8 cellular contexts compared by ENCODE assay signal in genomic region chr17:77086433-77087010, GRCh38. TPM values are rescaled to one million over a fixed set of nuclear protein-coding genes. Genes with fewer than 3 reads are reported as not detected.
A peak's percentile ranks its signal among the peaks of the same experiment; 100 is the strongest.
DNase-seq lines count a peak whose midpoint lies in the region; ATAC-seq and TF ChIP-seq lines count a peak whose summit lies in the region.

No MANE protein-coding gene starts in this region.

- no peak overlapping the region for H3K27ac Mint-ChIP-seq in CD8-positive, alpha-beta T cell
- peak overlapping the region; percentile 58 for H3K27ac Mint-ChIP-seq in HFFc6

- no peaks in the 10 kb centered on the region for H3K9me3 Mint-ChIP-seq in CD8-positive, alpha-beta T cell
- H3K9me3 Mint-ChIP-seq in HFFc6 = no peaks in the 10 kb centered on the region; the same call in 1 of the 2 replicates

- peaks cover 27% of the 10 kb centered on the region for H3K36me3 Mint-ChIP-seq in CD8-positive, alpha-beta T cell
- H3K36me3 Mint-ChIP-seq in HFFc6 (ENCODE audit: low read depth) = peaks cover 10% of the 10 kb centered on the region

- DNase-seq in CD8-positive, alpha-beta T cell = peak; percentile 57 to 89 (median 80)
- peak; percentile 62 for DNase-seq in HFFc6
- DNase-seq in NCI-H524 treated with DMSO at 0.1 percent for 48 hours (lab: John Stamatoyannopoulos, UW) = peak; percentile 23
- DNase-seq in activated CD4-positive, alpha-beta T cell treated with anti-CD3 and anti-CD28 coated beads, Interleukin-2, amount 50 U/mL, for 1 hour = peak; percentile 77
- DNase-seq in dedifferentiated amniotic fluid mesenchymal stem cell (ENCODE audit: extremely low spot score) = peak; percentile 74
- DNase-seq in lower leg skin (ENCODE audit: low spot score in 2 of 2) = peak; percentile 81 to 97
- peak; percentile 68 to 74 (median 71) for DNase-seq in stimulated activated CD4-positive, alpha-beta T cell treated with anti-CD3 and anti-CD28 coated beads, TNF-alpha, amount 100 ng/mL, for 4 hours (ENCODE audit: low read depth in 3 of 3)

- intact Hi-C loops in CD8-positive, alpha-beta T cell (cut with DNase I, micrococcal nuclease) = loop anchor here (1.0 kb wide), 1 partner anchor 161 kb away; no protein-coding TSS in a partner anchor
- intact Hi-C loops in lower leg skin (cut with DNase I; ENCODE audit: low total_unique reads) = loop anchor here (2.0 to 5.0 kb wide), 2 partner anchors 160 to 496 kb away; no protein-coding TSS in a partner anchor

- CTCF ChIA-PET in CD8-positive, alpha-beta T cell (lab: Charles Lee) = interaction anchor here (0.7 to 4.2 kb wide), 31 partner anchors 9 to 756 kb away, joined by 3 to 45 read pairs (median 4); partner anchors contain the start of genes MGAT5B and SEC14L1

- POLR2A ChIA-PET in CD8-positive, alpha-beta T cell (lab: Charles Lee) = interaction anchor here (3.4 kb wide), 1 partner anchor 54 kb away, joined by 23 read pairs; the partner anchor contains the start of gene SEC14L1

- WGBS in lower leg skin, 2 donors = 15 to 18% methylated on average over 11 of the region's 11 CpGs

- ATAC-seq in CD8-positive, alpha-beta T cell = peak; percentile 30
- ATAC-seq in HG03108 (IDR thresholded peaks at IDR 0.05; ENCODE audit: unreplicated experiment) = no peak

- no peaks in the 10 kb centered on the region for H3K27me3 ChIP-seq in CD8-positive, alpha-beta T cell (ENCODE audit: insufficient read depth, low read length)

- no peaks in the 10 kb centered on the region for H3K9me3 ChIP-seq in CD8-positive, alpha-beta T cell (ENCODE audit: low read length)

- peaks cover 39% of the 10 kb centered on the region for H3K4me1 Mint-ChIP-seq in CD8-positive, alpha-beta T cell (ENCODE audit: low read depth)
- peaks cover 24% of the 10 kb centered on the region for H3K4me1 Mint-ChIP-seq in HFFc6 (ENCODE audit: low read depth)

- peak; percentile 87 for TF ChIP-seq CTCF in CD8-positive, alpha-beta T cell (IDR thresholded peaks at IDR 0.05)
- TF ChIP-seq CTCF in HFFc6 (IDR thresholded peaks at IDR 0.05) (peak; percentile 98), lower leg skin (IDR thresholded peaks at IDR 0.05) (peak in 2 of 3 donors; percentile 29 to 72)

- H3K4me3 Mint-ChIP-seq in CD8-positive, alpha-beta T cell = peak overlapping the region; percentile 53
- H3K4me3 Mint-ChIP-seq in HFFc6 = peak overlapping the region; percentile 56

- H3K4me3 ChIP-seq in CD8-positive, alpha-beta T cell (ENCODE audit: low read depth, low read length) = no peak overlapping the region
- H3K4me3 ChIP-seq in lower leg skin (ENCODE audit: low read depth, poor library complexity, severe bottlenecking) = no peak overlapping the region

- no peak for TF ChIP-seq POLR2A in lower leg skin (IDR thresholded peaks at IDR 0.05)

- H3K27me3 Mint-ChIP-seq in CD8-positive, alpha-beta T cell (ENCODE audit: low read depth) = peaks cover 6% of the 10 kb centered on the region
- peaks cover 3% of the 10 kb centered on the region for H3K27me3 Mint-ChIP-seq in HFFc6 (ENCODE audit: insufficient read depth)

- no peak overlapping the region for H3K27ac ChIP-seq in CD8-positive, alpha-beta T cell (ENCODE audit: low read depth, low read length)

- H3K36me3 ChIP-seq in CD8-positive, alpha-beta T cell (ENCODE audit: insufficient read depth, low read length) = no peaks in the 10 kb centered on the region

- H3K4me1 ChIP-seq in CD8-positive, alpha-beta T cell (ENCODE audit: insufficient read depth, low read length) = peaks cover 37% of the 10 kb centered on the region

RNA-seq across cellular contexts. Expression of gene SEC14L1, which starts 54.2 kb away (rescaled TPM):
- total RNA-seq in CD8-positive, alpha-beta T cell = 100 to 1,000 TPM; 114 to 118 TPM
- 10 to 100 TPM; 63.0 to 91.4 (median 75.0) TPM for total RNA-seq in HFFc6 (2021; fragmentation: NEBNext Ultra II Directional; extraction: Animal tissue kit (Norgen Biotek cat#: 25700))
- 10 to 100 TPM; 19.1 to 59.5 (median 46.3) TPM for total RNA-seq in lower leg skin

Comparison
In these comparisons a context has a peak if more than half of its experiments do, and no peak if none do; other contexts are left out.
1. DNase-seq: peak in every context shown above with its lines; median percentile 89 in lower leg skin; 80 in CD8-positive, alpha-beta T cell; 77 in activated CD4-positive, alpha-beta T cell treated with anti-CD3 and anti-CD28 coated beads, Interleukin-2, amount 50 U/mL, for 1 hour; 74 in dedifferentiated amniotic fluid mesenchymal stem cell; 71 in stimulated activated CD4-positive, alpha-beta T cell treated with anti-CD3 and anti-CD28 coated beads, TNF-alpha, amount 100 ng/mL, for 4 hours; 62 in HFFc6; 23 in NCI-H524 treated with DMSO at 0.1 percent for 48 hours.